19 cellular contexts compared by ENCODE assay signal in genomic region chr3:128167646-128167972, GRCh38.
"Had no signal": no experiment of that assay in that cellular context is flagged by ENCODE, and none has a peak within 500 bp of the region (broad histone marks: within the 10 kb centered on the region; RNA-seq: fewer than 3 reads in every experiment).

No MANE protein-coding gene starts in this region.

- H3K27me3 Mint-ChIP-seq: activated CD4-positive, alpha-beta T cell treated with anti-CD3 and anti-CD28 coated beads, Interleukin-2, amount 10 ng/mL, durations not matched to agents 24 days and 14 days; activated naive CD8-positive, alpha-beta T cell treated with anti-CD3 and anti-CD28 coated beads, Interleukin-2, amount 50 U/mL, for 24 hours; activated T-helper 17 cell treated with anti-CD3 and anti-CD28 coated beads, Interleukin-2, amount 50 U/mL, for 72 hours; naive thymus-derived CD4-positive, alpha-beta T cell had no signal

- FAIRE-seq: bronchial epithelial cell, colon, endothelial cell of umbilical vein, urothelium cell line had no signal

- H3K36me3 ChIP-seq: prostate gland, thoracic aorta had no signal

- H3K9me3 Mint-ChIP-seq: activated CD4-positive, alpha-beta T cell treated with anti-CD3 and anti-CD28 coated beads, Interleukin-2, amount 10 ng/mL, durations not matched to agents 24 days and 14 days; activated naive CD4-positive, alpha-beta T cell treated with anti-CD3 and anti-CD28 coated beads for 36 hours; activated naive CD8-positive, alpha-beta T cell treated with anti-CD3 and anti-CD28 coated beads, Interleukin-2, amount 50 U/mL, for 24 hours; activated T-helper 17 cell treated with anti-CD3 and anti-CD28 coated beads, Interleukin-2, amount 50 U/mL, for 72 hours; immature natural killer cell; T-helper 1 cell treated with Interleukin-12 subunit alpha and Interleukin-12 subunit beta and Interleukin-4 antibody, amounts not matched to agents 30 μg/mL and 1 μg/mL, for 36 hours had no signal

- H3K27ac Mint-ChIP-seq: activated CD4-positive, alpha-beta T cell treated with anti-CD3 and anti-CD28 coated beads, Interleukin-2, amount 10 ng/mL, durations not matched to agents 24 days and 14 days; activated CD8-positive, alpha-beta T cell treated with anti-CD3 and anti-CD28 coated beads, Interleukin-2, amount 10 ng/mL, durations not matched to agents 7 days and 5 days; activated naive CD4-positive, alpha-beta T cell treated with anti-CD3 and anti-CD28 coated beads for 36 hours; activated naive CD8-positive, alpha-beta T cell treated with anti-CD3 and anti-CD28 coated beads, Interleukin-2, amount 50 U/mL, for 24 hours; immature natural killer cell; naive thymus-derived CD4-positive, alpha-beta T cell; T-helper 1 cell treated with Interleukin-12 subunit alpha and Interleukin-12 subunit beta and Interleukin-4 antibody, amounts not matched to agents 30 μg/mL and 1 μg/mL, for 36 hours had no signal

- DNase-seq: activated CD4-positive, alpha-beta T cell treated with anti-CD3 and anti-CD28 coated beads, Interleukin-2, amount 10 ng/mL, durations not matched to agents 24 days and 14 days; activated CD8-positive, alpha-beta T cell treated with anti-CD3 and anti-CD28 coated beads, Interleukin-2, amount 10 ng/mL, durations not matched to agents 7 days and 5 days; activated naive CD4-positive, alpha-beta T cell treated with anti-CD3 and anti-CD28 coated beads for 36 hours; activated naive CD8-positive, alpha-beta T cell treated with anti-CD3 and anti-CD28 coated beads, Interleukin-2, amount 50 U/mL, for 24 hours; aorta; esophagus squamous epithelium; immature natural killer cell; naive thymus-derived CD4-positive, alpha-beta T cell; Right ventricle myocardium superior; stimulated activated CD4-positive, alpha-beta T cell treated with anti-CD3 and anti-CD28 coated beads, Interleukin-2, amount 100 ng/mL, for 24 hours had no signal

- H3K4me3 Mint-ChIP-seq: activated CD4-positive, alpha-beta T cell treated with anti-CD3 and anti-CD28 coated beads, Interleukin-2, amount 10 ng/mL, durations not matched to agents 24 days and 14 days; activated CD8-positive, alpha-beta T cell treated with anti-CD3 and anti-CD28 coated beads, Interleukin-2, amount 10 ng/mL, durations not matched to agents 7 days and 5 days; activated naive CD4-positive, alpha-beta T cell treated with anti-CD3 and anti-CD28 coated beads for 36 hours; activated naive CD8-positive, alpha-beta T cell treated with anti-CD3 and anti-CD28 coated beads, Interleukin-2, amount 50 U/mL, for 24 hours; activated T-helper 17 cell treated with anti-CD3 and anti-CD28 coated beads, Interleukin-2, amount 50 U/mL, for 72 hours; immature natural killer cell; naive thymus-derived CD4-positive, alpha-beta T cell; T-helper 1 cell treated with Interleukin-12 subunit alpha and Interleukin-12 subunit beta and Interleukin-4 antibody, amounts not matched to agents 30 μg/mL and 1 μg/mL, for 36 hours had no signal

- ATAC-seq: activated CD8-positive, alpha-beta T cell treated with anti-CD3 and anti-CD28 coated beads, Interleukin-2, amount 10 ng/mL, durations not matched to agents 7 days and 5 days; activated naive CD8-positive, alpha-beta T cell treated with anti-CD3 and anti-CD28 coated beads, Interleukin-2, amount 50 U/mL, for 24 hours; activated T-helper 17 cell treated with anti-CD3 and anti-CD28 coated beads, Interleukin-2, amount 50 U/mL, for 72 hours; naive thymus-derived CD4-positive, alpha-beta T cell; sciatic nerve had no signal

- H3K4me1 ChIP-seq: prostate gland had no signal

- H3K27me3 ChIP-seq: esophagus squamous epithelium had no signal

- H3K27ac ChIP-seq: esophagus squamous epithelium, prostate gland, thoracic aorta had no signal

- H3K9me3 ChIP-seq: esophagus squamous epithelium, prostate gland, thoracic aorta had no signal

- H3K4me3 ChIP-seq: esophagus squamous epithelium, prostate gland, thoracic aorta had no signal
